In genomic region chr10:88879754-88880286, GRCh38 we compare ENCODE assay signal across 8 cellular contexts. TPM values are rescaled to one million over a fixed set of nuclear protein-coding genes. Genes with fewer than 3 reads are reported as not detected.
A peak's percentile ranks its signal among the peaks of the same experiment; 100 is the strongest.
DNase-seq lines count a peak whose midpoint lies in the region; ATAC-seq, FAIRE-seq and TF ChIP-seq lines count a peak whose summit lies in the region.

Gene STAMBPL1, plus strand, starts transcription at chr10:88880245. Its CDS starts 21,464 bp downstream, at chr10:88901709.

- no peaks in the 10 kb centered on the region for H3K36me3 ChIP-seq in OCI-LY7 (ENCODE audit: insufficient read depth, low read length)

- no peak for FAIRE-seq in urothelium cell line (lab: Jason Lieb, UNC)

- CTCF ChIA-PET in AG04449 (lab: Yijun Ruan, JAX) (interaction anchor here (0.6 to 1.9 kb wide), 5 partner anchors 9 to 54 kb away, joined by 3 to 8 read pairs (median 4); no protein-coding TSS in a partner anchor), OCI-LY7 (lab: Charles Lee; ENCODE audit: unreplicated experiment) (interaction anchor here (0.6 kb wide), 1 partner anchor 94 kb away, joined by 3 read pairs; no protein-coding TSS in a partner anchor)

- H2AFZ ChIP-seq in OCI-LY7 (ENCODE audit: low read length) = peak within 1 kb of the TSS; percentile 85

- no TSS peak for BruUV-seq in OCI-LY7 (replicated peaks; lab: Mats Ljungman, UMichigan)

- peaks cover 57% of the 10 kb centered on the region for H3K4me1 ChIP-seq in OCI-LY7 (ENCODE audit: insufficient read depth, low read length, poor library complexity, severe bottlenecking)

- no peaks in the 10 kb centered on the region for H3K9me2 ChIP-seq in OCI-LY7 (ENCODE audit: insufficient read depth, low read length)

- peak; percentile 63 for ATAC-seq in GM18909 (IDR thresholded peaks at IDR 0.05; ENCODE audit: poor library complexity, unreplicated experiment)
- peak; percentile 51 for ATAC-seq in HG03159 (IDR thresholded peaks at IDR 0.05; ENCODE audit: unreplicated experiment)

- peak within 1 kb of the TSS; percentile 93 for H3K27ac ChIP-seq in OCI-LY7 (ENCODE audit: low read depth, low read length, poor library complexity, severe bottlenecking)

- H3K79me2 ChIP-seq in OCI-LY7 (ENCODE audit: insufficient read depth, low read depth, low read length) = peaks cover 38% of the 10 kb centered on the region

- peak within 1 kb of the TSS; percentile 77 for H3K4me3 ChIP-seq in AG04449 (ENCODE audit: low read depth, low read length)
- peak within 1 kb of the TSS; percentile 80 for H3K4me3 ChIP-seq in OCI-LY7 (ENCODE audit: low read depth, low read length, poor library complexity, severe bottlenecking)

- no peaks in the 10 kb centered on the region for H4K20me1 ChIP-seq in OCI-LY7 (ENCODE audit: insufficient read depth, low read length)

- POLR2A ChIA-PET in AG04449 (lab: Yijun Ruan, JAX) = interaction anchor here (0.7 kb wide), 1 partner anchor 93 kb away, joined by 3 read pairs; no protein-coding TSS in a partner anchor
- POLR2A ChIA-PET in OCI-LY7 (lab: Charles Lee) = interaction anchor here (0.6 to 17.8 kb wide), 11 partner anchors 9 to 111 kb away, joined by 3 to 201 read pairs (median 6); partner anchors contain the start of genes ANKRD22 and FAS

- DNase-seq in AG04449 (ENCODE audit: low read depth, low spot score) (no peak), OCI-LY7 (ENCODE audit: low spot score) (peak; percentile 88), head of caudate nucleus (peak in 38 of 42 donors; percentile 11 to 82 (median 60)), posterior cingulate gyrus (peak in 7 of 10 donors; percentile 34 to 93 (median 59)), urothelium cell line (ENCODE audit: low spot score) (peak; percentile 60)
- DNase-seq in activated effector memory CD4-positive, alpha-beta T cell treated with anti-CD3 and anti-CD28 coated beads, Interleukin-2, amount 50 U/mL, for 16 hours = peak; percentile 90

- TF ChIP-seq CTCF in AG04449 (IDR thresholded peaks at IDR 0.05; ENCODE audit: insufficient read depth, low read length, missing control alignments) = no peak
- TF ChIP-seq CTCF in OCI-LY7 (conservative IDR thresholded peaks at IDR 0.05; ENCODE audit: low read length) = no peak

- intact Hi-C loops in OCI-LY7 (cut with micrococcal nuclease; ENCODE audit: unreplicated experiment) = loop anchor here (1.0 to 10.0 kb wide), 10 partner anchors 21 to 1785 kb away; partner anchors contain the start of genes ATAD1, GLUD1 and SHLD2
- intact Hi-C loops in head of caudate nucleus (cut with DNase I) = no loop called here
- intact Hi-C loops in posterior cingulate gyrus (cut with DNase I) = no loop called here

- H3K4me2 ChIP-seq in OCI-LY7 (ENCODE audit: low read length) = peak within 1 kb of the TSS; percentile 92

- H3K9me3 ChIP-seq in OCI-LY7 (ENCODE audit: low read length) = no peaks in the 10 kb centered on the region

RNA-seq across cellular contexts. Expression of gene STAMBPL1, which starts in this region (rescaled TPM):
- total RNA-seq in OCI-LY7 (2014; rRNA removed; shearing (Covaris generic)) = 47.2 and 69.0 TPM in 2 replicates
- 41.0 and 44.4 TPM in 2 replicates for total RNA-seq in OCI-LY7 (2022)
